1 cellular context compared by ENCODE assay signal in the genomic region with DNA sequence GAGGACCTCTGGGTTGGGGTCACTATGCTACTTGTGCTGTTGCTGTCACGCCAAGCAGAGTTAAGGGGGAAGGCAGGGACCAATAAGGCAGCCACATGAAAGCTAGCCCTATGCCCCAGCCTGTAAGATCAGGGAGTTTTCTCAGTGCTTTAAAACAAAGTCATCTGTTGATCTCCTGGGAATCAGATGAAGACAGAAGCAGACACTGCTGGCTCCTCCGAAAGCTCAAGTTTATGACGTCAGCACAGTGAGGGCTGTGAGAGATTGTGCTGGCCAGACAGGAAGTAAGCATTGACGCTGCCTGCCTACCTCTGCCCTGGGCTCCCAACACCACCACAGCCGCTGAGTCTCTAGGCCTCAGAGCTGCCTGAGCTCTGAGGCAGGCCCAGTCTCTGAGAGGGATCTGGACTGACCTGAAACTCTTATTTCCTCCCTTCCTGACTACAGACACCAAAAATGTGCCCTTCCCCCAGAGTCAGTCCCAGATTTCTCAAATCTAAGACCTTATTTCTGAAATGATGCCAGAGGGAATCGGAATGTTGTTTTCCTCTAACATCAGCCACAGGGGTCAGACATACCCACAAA.
A peak's percentile ranks its signal among the peaks of the same experiment; 100 is the strongest.
TF ChIP-seq lines count a peak whose summit lies in the region.

No MANE protein-coding gene starts in this region.

TF ChIP-seq in GM12878, 131 proteins besides CTCF, POLR2A, EP300 and RAD21 (continued from another document):
- TF ChIP-seq MYB (IDR thresholded peaks at IDR 0.05; ENCODE audit: borderline replicate concordance, low read depth, low read length) = no peak
- peak in 1 of 2 experiments; percentile 32; a peak in 1 of 4 replicates for TF ChIP-seq BHLHE40 (IDR thresholded peaks at IDR 0.05; ENCODE audit: borderline replicate concordance in 1 of 2, low read depth in 2 of 2, low read length in 1 of 2)
- TF ChIP-seq, protein P1, sequence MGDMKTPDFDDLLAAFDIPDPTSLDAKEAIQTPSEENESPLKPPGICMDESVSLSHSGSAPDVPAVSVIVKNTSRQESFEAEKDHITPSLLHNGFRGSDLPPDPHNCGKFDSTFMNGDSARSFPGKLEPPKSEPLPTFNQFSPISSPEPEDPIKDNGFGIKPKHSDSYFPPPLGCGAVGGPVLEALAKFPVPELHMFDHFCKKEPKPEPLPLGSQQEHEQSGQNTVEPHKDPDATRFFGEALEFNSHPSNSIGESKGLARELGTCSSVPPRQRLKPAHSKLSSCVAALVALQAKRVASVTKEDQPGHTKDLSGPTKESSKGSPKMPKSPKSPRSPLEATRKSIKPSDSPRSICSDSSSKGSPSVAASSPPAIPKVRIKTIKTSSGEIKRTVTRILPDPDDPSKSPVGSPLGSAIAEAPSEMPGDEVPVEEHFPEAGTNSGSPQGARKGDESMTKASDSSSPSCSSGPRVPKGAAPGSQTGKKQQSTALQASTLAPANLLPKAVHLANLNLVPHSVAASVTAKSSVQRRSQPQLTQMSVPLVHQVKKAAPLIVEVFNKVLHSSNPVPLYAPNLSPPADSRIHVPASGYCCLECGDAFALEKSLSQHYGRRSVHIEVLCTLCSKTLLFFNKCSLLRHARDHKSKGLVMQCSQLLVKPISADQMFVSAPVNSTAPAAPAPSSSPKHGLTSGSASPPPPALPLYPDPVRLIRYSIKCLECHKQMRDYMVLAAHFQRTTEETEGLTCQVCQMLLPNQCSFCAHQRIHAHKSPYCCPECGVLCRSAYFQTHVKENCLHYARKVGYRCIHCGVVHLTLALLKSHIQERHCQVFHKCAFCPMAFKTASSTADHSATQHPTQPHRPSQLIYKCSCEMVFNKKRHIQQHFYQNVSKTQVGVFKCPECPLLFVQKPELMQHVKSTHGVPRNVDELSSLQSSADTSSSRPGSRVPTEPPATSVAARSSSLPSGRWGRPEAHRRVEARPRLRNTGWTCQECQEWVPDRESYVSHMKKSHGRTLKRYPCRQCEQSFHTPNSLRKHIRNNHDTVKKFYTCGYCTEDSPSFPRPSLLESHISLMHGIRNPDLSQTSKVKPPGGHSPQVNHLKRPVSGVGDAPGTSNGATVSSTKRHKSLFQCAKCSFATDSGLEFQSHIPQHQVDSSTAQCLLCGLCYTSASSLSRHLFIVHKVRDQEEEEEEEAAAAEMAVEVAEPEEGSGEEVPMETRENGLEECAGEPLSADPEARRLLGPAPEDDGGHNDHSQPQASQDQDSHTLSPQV (IDR thresholded peaks at IDR 0.05) = peak; percentile 69; the same call in 1 of the 2 replicates
- TF ChIP-seq, protein P2, sequence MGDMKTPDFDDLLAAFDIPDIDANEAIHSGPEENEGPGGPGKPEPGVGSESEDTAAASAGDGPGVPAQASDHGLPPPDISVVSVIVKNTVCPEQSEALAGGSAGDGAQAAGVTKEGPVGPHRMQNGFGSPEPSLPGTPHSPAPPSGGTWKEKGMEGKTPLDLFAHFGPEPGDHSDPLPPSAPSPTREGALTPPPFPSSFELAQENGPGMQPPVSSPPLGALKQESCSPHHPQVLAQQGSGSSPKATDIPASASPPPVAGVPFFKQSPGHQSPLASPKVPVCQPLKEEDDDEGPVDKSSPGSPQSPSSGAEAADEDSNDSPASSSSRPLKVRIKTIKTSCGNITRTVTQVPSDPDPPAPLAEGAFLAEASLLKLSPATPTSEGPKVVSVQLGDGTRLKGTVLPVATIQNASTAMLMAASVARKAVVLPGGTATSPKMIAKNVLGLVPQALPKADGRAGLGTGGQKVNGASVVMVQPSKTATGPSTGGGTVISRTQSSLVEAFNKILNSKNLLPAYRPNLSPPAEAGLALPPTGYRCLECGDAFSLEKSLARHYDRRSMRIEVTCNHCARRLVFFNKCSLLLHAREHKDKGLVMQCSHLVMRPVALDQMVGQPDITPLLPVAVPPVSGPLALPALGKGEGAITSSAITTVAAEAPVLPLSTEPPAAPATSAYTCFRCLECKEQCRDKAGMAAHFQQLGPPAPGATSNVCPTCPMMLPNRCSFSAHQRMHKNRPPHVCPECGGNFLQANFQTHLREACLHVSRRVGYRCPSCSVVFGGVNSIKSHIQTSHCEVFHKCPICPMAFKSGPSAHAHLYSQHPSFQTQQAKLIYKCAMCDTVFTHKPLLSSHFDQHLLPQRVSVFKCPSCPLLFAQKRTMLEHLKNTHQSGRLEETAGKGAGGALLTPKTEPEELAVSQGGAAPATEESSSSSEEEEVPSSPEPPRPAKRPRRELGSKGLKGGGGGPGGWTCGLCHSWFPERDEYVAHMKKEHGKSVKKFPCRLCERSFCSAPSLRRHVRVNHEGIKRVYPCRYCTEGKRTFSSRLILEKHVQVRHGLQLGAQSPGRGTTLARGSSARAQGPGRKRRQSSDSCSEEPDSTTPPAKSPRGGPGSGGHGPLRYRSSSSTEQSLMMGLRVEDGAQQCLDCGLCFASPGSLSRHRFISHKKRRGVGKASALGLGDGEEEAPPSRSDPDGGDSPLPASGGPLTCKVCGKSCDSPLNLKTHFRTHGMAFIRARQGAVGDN (IDR thresholded peaks at IDR 0.05) = peak; percentile 93
- no peak for TF ChIP-seq NR2C2 (IDR thresholded peaks at IDR 0.05; ENCODE audit: borderline replicate concordance, control insufficient read depth, insufficient read length, low read depth)
